8 cellular contexts compared by ENCODE assay signal in genomic region chr18:13217971-13218375, GRCh38. TPM values are rescaled to one million over a fixed set of nuclear protein-coding genes. Genes with fewer than 3 reads are reported as not detected.
DNase-seq lines count a peak whose midpoint lies in the region; ATAC-seq and TF ChIP-seq lines count a peak whose summit lies in the region.

No MANE protein-coding gene starts in this region.

- WGBS in suprapubic skin, result no CpG with 5 or more reads among the region's 54 CpGs

- H3K27ac ChIP-seq in suprapubic skin, result peak overlapping the region; percentile 81

- TF ChIP-seq CTCF in kidney epithelial cell (IDR thresholded peaks at IDR 0.05; ENCODE audit: insufficient read depth, low read length, poor library complexity, severe bottlenecking), result no peak
- no peak for TF ChIP-seq CTCF in suprapubic skin (IDR thresholded peaks at IDR 0.05)

- peaks cover 60% of the 10 kb centered on the region for H3K4me1 ChIP-seq in suprapubic skin

- H3K27ac Mint-ChIP-seq in activated T-cell treated with anti-CD3 and anti-CD28 coated beads, Interleukin-2, amount 50 U/mL, for 24 hours, result no peak overlapping the region
- H3K27ac Mint-ChIP-seq in activated naive CD8-positive, alpha-beta T cell, result no peak overlapping the region

- peak; percentile 60 for DNase-seq in activated T-cell treated with anti-CD3 and anti-CD28 coated beads, Interleukin-2, amount 50 U/mL, for 24 hours
- DNase-seq in activated T-cell treated with anti-CD3 and anti-CD28 coated beads for 4 hours (no peak), kidney epithelial cell (ENCODE audit: low read depth) (no peak), suprapubic skin (ENCODE audit: low spot score in 2 of 2) (no peak), Ammon's horn (ENCODE audit: low spot score) (no peak)

- H3K4me3 ChIP-seq in kidney epithelial cell (ENCODE audit: low read depth, low read length), result peak overlapping the region; percentile 48
- H3K4me3 ChIP-seq in suprapubic skin, result peak overlapping the region; percentile 86

- H3K27me3 ChIP-seq in kidney epithelial cell (ENCODE audit: control insufficient read depth, insufficient read depth, low read length) (peaks cover 33% of the 10 kb centered on the region), suprapubic skin (peaks cover 12% of the 10 kb centered on the region)

- H3K9me3 Mint-ChIP-seq in activated T-cell treated with anti-CD3 and anti-CD28 coated beads, Interleukin-2, amount 50 U/mL, for 24 hours, result no peaks in the 10 kb centered on the region
- H3K9me3 Mint-ChIP-seq in activated naive CD8-positive, alpha-beta T cell (ENCODE audit: low read depth), result no peaks in the 10 kb centered on the region

- no peaks in the 10 kb centered on the region for H3K36me3 ChIP-seq in kidney epithelial cell (ENCODE audit: control insufficient read depth, insufficient read depth, low read length)
- H3K36me3 ChIP-seq in suprapubic skin, result no peaks in the 10 kb centered on the region

- peak overlapping the region; percentile 81 for H3K4me3 Mint-ChIP-seq in activated T-cell treated with anti-CD3 and anti-CD28 coated beads, Interleukin-2, amount 50 U/mL, for 24 hours
- H3K4me3 Mint-ChIP-seq in activated naive CD8-positive, alpha-beta T cell, result peak overlapping the region; percentile 54

- no peaks in the 10 kb centered on the region for H3K36me3 Mint-ChIP-seq in activated T-cell treated with anti-CD3 and anti-CD28 coated beads, Interleukin-2, amount 50 U/mL, for 24 hours (ENCODE audit: low read depth)
- H3K36me3 Mint-ChIP-seq in activated naive CD8-positive, alpha-beta T cell, result peaks cover 3% of the 10 kb centered on the region

- ATAC-seq in GM19395 (IDR thresholded peaks at IDR 0.05; ENCODE audit: unreplicated experiment) (no peak), HG02623 (IDR thresholded peaks at IDR 0.05; ENCODE audit: unreplicated experiment) (no peak)

- H3K27me3 Mint-ChIP-seq in activated T-cell treated with anti-CD3 and anti-CD28 coated beads, Interleukin-2, amount 50 U/mL, for 24 hours, result peaks cover 34% of the 10 kb centered on the region
- peaks cover 2% of the 10 kb centered on the region for H3K27me3 Mint-ChIP-seq in activated naive CD8-positive, alpha-beta T cell

- no peak for TF ChIP-seq EP300 in suprapubic skin (IDR thresholded peaks at IDR 0.05)

- no peaks in the 10 kb centered on the region for H3K9me3 ChIP-seq in suprapubic skin

- H3K4me1 Mint-ChIP-seq in activated T-cell treated with anti-CD3 and anti-CD28 coated beads, Interleukin-2, amount 50 U/mL, for 24 hours (ENCODE audit: low read depth), result peaks cover 42% of the 10 kb centered on the region
- peaks cover 43% of the 10 kb centered on the region for H3K4me1 Mint-ChIP-seq in activated naive CD8-positive, alpha-beta T cell (ENCODE audit: low read depth)

- TF ChIP-seq POLR2A in suprapubic skin (IDR thresholded peaks at IDR 0.05), result no peak

RNA-seq across cellular contexts. Expression of gene LDLRAD4, which starts 0.6 kb away (rescaled TPM):
- 5.8 and 10.1 TPM in 2 replicates for total RNA-seq in kidney epithelial cell
- total RNA-seq in suprapubic skin, result 10 to 100 TPM; 10.1 to 31.6 (median 15.1) TPM
